ENCODE assay signal across 8 cellular contexts in the genomic region with DNA sequence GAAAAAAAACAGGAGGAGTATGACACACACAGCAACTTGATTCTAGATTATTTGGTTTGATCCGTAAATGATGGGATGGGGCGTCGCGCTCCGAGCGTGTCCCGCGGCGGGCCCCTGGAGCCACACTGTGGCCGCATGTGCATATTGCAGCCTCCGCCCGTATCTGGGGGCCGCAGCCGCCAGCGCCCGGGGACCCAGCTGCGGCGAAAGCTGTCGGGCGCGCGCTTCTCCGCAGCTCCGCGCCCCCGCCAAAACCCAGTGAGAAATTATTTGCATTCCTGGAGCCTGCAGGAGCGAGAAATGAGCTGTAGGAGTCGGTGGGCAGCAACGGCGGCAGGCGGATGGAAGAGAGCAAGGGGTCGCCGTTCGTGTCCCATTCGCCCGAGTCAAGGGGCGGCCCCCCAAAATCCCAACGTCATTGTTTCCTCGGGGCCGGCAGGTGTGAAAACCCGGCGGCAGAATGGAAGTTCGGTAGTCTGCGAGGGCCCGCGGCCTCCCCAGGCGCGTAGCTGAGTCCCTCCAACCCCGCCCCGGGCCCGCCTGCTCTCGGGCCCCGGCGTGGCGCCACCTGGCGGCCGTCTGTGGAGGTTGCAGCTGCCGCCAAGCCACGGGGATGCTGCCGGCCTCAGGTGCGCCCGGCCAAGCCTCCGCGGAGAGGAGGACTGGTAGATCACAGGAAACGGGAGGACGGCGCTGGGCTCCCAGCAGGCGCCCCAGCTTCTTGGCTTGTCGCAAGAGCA.
A peak's percentile ranks its signal among the peaks of the same experiment; 100 is the strongest.
DNase-seq lines count a peak whose midpoint lies in the region; ATAC-seq and TF ChIP-seq lines count a peak whose summit lies in the region.
"Not testable (repeated sequence)": the region's sequence is repeated elsewhere in the genome, so short reads cannot be mapped to it uniquely, and the experiment has no call there.

No MANE protein-coding gene starts in this region.

- WGBS in prostate gland: 0% methylated on average over 6 of the region's 69 CpGs
- WGBS in transverse colon (ENCODE audit: low coverage in 1 of 2), 2 donors: 0% methylated on average over 13 of the region's 69 CpGs; no CpG with 5 or more reads in 1 of the 2 donors

- H3K9me3 ChIP-seq in adipocyte (ENCODE audit: control insufficient read depth, low read length); left ventricle myocardium inferior (replicated peaks); prostate gland; transverse colon: not testable (repeated sequence)

- TF ChIP-seq CTCF in GM13977 (IDR thresholded peaks at IDR 0.05; ENCODE audit: extremely low read depth, insufficient read depth, missing control alignments) (peak; percentile 79), left ventricle myocardium inferior (IDR thresholded peaks at IDR 0.05; ENCODE audit: borderline replicate concordance) (peak; percentile 54), prostate gland (IDR thresholded peaks at IDR 0.05) (peak; percentile 52 to 92 (median 80)), transverse colon (IDR thresholded peaks at IDR 0.05) (peak; percentile 60 to 83 (median 75))

- TF ChIP-seq POLR2A in prostate gland (IDR thresholded peaks at IDR 0.05); transverse colon (IDR thresholded peaks at IDR 0.05): not testable (repeated sequence)

- TF ChIP-seq EP300 in transverse colon (IDR thresholded peaks at IDR 0.05; ENCODE audit: low read depth): not testable (repeated sequence)

- H3K9ac ChIP-seq in adipocyte (ENCODE audit: low read length): not testable (repeated sequence)

- peak overlapping the region; percentile 71 for H3K27ac ChIP-seq in left ventricle myocardium inferior (replicated peaks)
- H3K27ac ChIP-seq in prostate gland: peak overlapping the region; percentile 69
- peak overlapping the region; percentile 63 to 80 (median 70) for H3K27ac ChIP-seq in transverse colon

- H3K4me3 ChIP-seq in adipocyte (ENCODE audit: low read length) (peak overlapping the region; percentile 37), left ventricle myocardium inferior (peak overlapping the region; percentile 66), prostate gland (peak overlapping the region; percentile 30 to 32), transverse colon (peak overlapping the region in 3 of 4 donors; percentile 33 to 60 (median 39))

- peak; percentile 92 for ATAC-seq in HG02852 (IDR thresholded peaks at IDR 0.05; ENCODE audit: unreplicated experiment)

- not testable (repeated sequence) for H3K4me1 ChIP-seq in adipocyte (ENCODE audit: control insufficient read depth, insufficient read depth, low read length); left ventricle myocardium inferior; prostate gland (replicated peaks); transverse colon

- in situ Hi-C loops in GM13977 (cut with MboI; ENCODE audit: low pct_unique_long_range_greater_than_20kb, low sequenced_read_pairs, unreplicated experiment); transverse colon (cut with MboI; ENCODE audit: low pct_ligation_motif_present in 1 of 4, low pct_unique_long_range_greater_than_20kb in 1 of 4, low sequenced_read_pairs in 3 of 4): not testable (repeated sequence)

- intact Hi-C loops in left ventricle myocardium inferior (cut with micrococcal nuclease); prostate gland (cut with DNase I); transverse colon (cut with DNase I; ENCODE audit: low total_unique reads): not testable (repeated sequence)

- not testable (repeated sequence) for H3K27me3 ChIP-seq in adipocyte (replicated peaks; ENCODE audit: control insufficient read depth, insufficient read depth, low read length); left ventricle myocardium inferior (ENCODE audit: low read depth); prostate gland (replicated peaks; ENCODE audit: insufficient read depth); transverse colon

- H3K36me3 ChIP-seq in adipocyte (ENCODE audit: control insufficient read depth, insufficient read depth, low read length, severe bottlenecking); left ventricle myocardium inferior; prostate gland; transverse colon: not testable (repeated sequence)

- DNase-seq in GM13977 (ENCODE audit: low spot score): not testable (repeated sequence)
- peak; percentile 35 for DNase-seq in NCI-H1436 (lab: John Stamatoyannopoulos, UW)
- peak; percentile 68 to 81 (median 72) for DNase-seq in T-helper 2 cell
- DNase-seq in adipocyte (ENCODE audit: low read depth): peak; percentile 77
- DNase-seq in left ventricle myocardium inferior: peak; percentile 82
- DNase-seq in prostate gland (ENCODE audit: low spot score): peak; percentile 74
- DNase-seq in transverse colon: peak; percentile 87
